21 cellular contexts compared by ENCODE assay signal in the genomic region with DNA sequence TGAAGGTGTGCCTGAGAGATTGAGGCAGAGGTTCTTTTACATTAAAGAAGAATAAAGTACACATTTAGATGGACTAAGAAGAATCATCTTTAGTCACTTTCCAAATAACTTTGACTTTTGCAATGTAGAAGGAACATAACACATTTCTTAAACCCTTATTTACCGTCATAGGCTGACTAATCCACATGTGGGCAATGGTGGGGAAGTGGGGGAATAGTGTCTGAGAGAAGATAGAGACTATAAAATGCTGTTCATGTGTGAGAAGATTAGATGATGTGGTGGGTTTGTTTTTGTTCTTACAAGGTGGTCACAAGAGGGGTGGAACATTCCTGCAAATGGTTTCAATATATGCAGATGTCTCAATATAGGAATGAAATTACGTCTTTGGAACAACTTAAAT. TPM values are rescaled to one million over a fixed set of nuclear protein-coding genes. Genes with fewer than 3 reads are reported as not detected.
DNase-seq lines count a peak whose midpoint lies in the region; ATAC-seq and TF ChIP-seq lines count a peak whose summit lies in the region.
"Had no signal": no experiment of that assay in that cellular context is flagged by ENCODE, and none has a peak within 500 bp of the region (broad histone marks: within the 10 kb centered on the region; RNA-seq: fewer than 3 reads in every experiment).

No MANE protein-coding gene starts in this region.

- no peak for ATAC-seq in activated CD8-positive, alpha-beta memory T cell treated with anti-CD3 and anti-CD28 coated beads, Interleukin-2, amount 10 ng/mL, durations not matched to agents 7 days and 5 days
- ATAC-seq: GM23338, HCT116, PC-3 had no signal

- H3K4me3 ChIP-seq in brain microvascular endothelial cell (ENCODE audit: low read depth, low read length), result no peak overlapping the region
- H3K4me3 ChIP-seq in subcutaneous abdominal adipose tissue (ENCODE audit: low read depth in 1 of 5, low read length in 5 of 5), result peak overlapping the region in 4 of 5 donors; percentile 15 to 60 (median 39)
- H3K4me3 ChIP-seq: GM23338, SJCRH30 had no signal

- DNase-seq in LHCN-M2 (ENCODE audit: low read depth), result peak; percentile 26
- DNase-seq in brain microvascular endothelial cell, result no peak
- DNase-seq in myocyte (ENCODE audit: low read depth), result peak; percentile 2
- DNase-seq in activated T-helper 1 cell treated with anti-CD3 and anti-CD28 coated beads, Interleukin-12 subunit alpha, Interleukin-12 subunit beta, Interleukin-2, Interleukin-4 antibody, amounts not matched to agents 30 ng/mL and 10 ng/mL and 1 ng/mL, durations not matched to agents 14 hours and 24 hours and 36 hours (ENCODE audit: low spot score), result no peak
- DNase-seq in ecto neural progenitor cell (ENCODE audit: low spot score), result no peak
- no peak for DNase-seq in activated CD8-positive, alpha-beta memory T cell treated with anti-CD3 and anti-CD28 coated beads for 24 hours
- DNase-seq in activated CD8-positive, alpha-beta memory T cell treated with anti-CD3 and anti-CD28 coated beads, Interleukin-2, amount 10 ng/mL, durations not matched to agents 7 days and 5 days, result no peak
- DNase-seq: Calu3; CD4-positive, alpha-beta T cell; DMS53; NCI-H1092; NCI-H146; NCI-H2081; NCI-H774; PC-3; SJCRH30 had no signal

- no peak overlapping the region for H3K4me3 Mint-ChIP-seq in activated T-helper 1 cell treated with anti-CD3 and anti-CD28 coated beads, Interleukin-12 subunit alpha, Interleukin-12 subunit beta, Interleukin-2, Interleukin-4 antibody, amounts not matched to agents 30 ng/mL and 10 ng/mL and 1 ng/mL, durations not matched to agents 14 hours and 24 hours and 36 hours
- no peak overlapping the region for H3K4me3 Mint-ChIP-seq in activated CD8-positive, alpha-beta memory T cell treated with anti-CD3 and anti-CD28 coated beads, Interleukin-2, amount 10 ng/mL, durations not matched to agents 7 days and 5 days
- H3K4me3 Mint-ChIP-seq: CD4-positive, alpha-beta T cell; GM23338 had no signal

- H3K36me3 ChIP-seq in brain microvascular endothelial cell (replicated peaks) (no peaks in the 10 kb centered on the region), subcutaneous abdominal adipose tissue (ENCODE audit: control insufficient read depth in 5 of 5, insufficient read depth in 5 of 5, low read length in 5 of 5) (no peaks in the 10 kb centered on the region)
- H3K36me3 ChIP-seq: SJCRH30 had no signal

- TF ChIP-seq CTCF in brain microvascular endothelial cell (IDR thresholded peaks at IDR 0.05; ENCODE audit: low read depth, low read length, missing control alignments), result no peak

- no peaks in the 10 kb centered on the region for H3K27me3 Mint-ChIP-seq in activated T-helper 1 cell treated with anti-CD3 and anti-CD28 coated beads, Interleukin-12 subunit alpha, Interleukin-12 subunit beta, Interleukin-2, Interleukin-4 antibody, amounts not matched to agents 30 ng/mL and 10 ng/mL and 1 ng/mL, durations not matched to agents 14 hours and 24 hours and 36 hours (ENCODE audit: insufficient read depth)
- peaks cover 30% of the 10 kb centered on the region for H3K27me3 Mint-ChIP-seq in activated CD8-positive, alpha-beta memory T cell treated with anti-CD3 and anti-CD28 coated beads, Interleukin-2, amount 10 ng/mL, durations not matched to agents 7 days and 5 days

- H3K36me3 Mint-ChIP-seq in activated T-helper 1 cell treated with anti-CD3 and anti-CD28 coated beads, Interleukin-12 subunit alpha, Interleukin-12 subunit beta, Interleukin-2, Interleukin-4 antibody, amounts not matched to agents 30 ng/mL and 10 ng/mL and 1 ng/mL, durations not matched to agents 14 hours and 24 hours and 36 hours (ENCODE audit: low read depth), result no peaks in the 10 kb centered on the region
- no peaks in the 10 kb centered on the region for H3K36me3 Mint-ChIP-seq in activated CD8-positive, alpha-beta memory T cell treated with anti-CD3 and anti-CD28 coated beads, Interleukin-2, amount 10 ng/mL, durations not matched to agents 7 days and 5 days

- no peak overlapping the region for H3K27ac Mint-ChIP-seq in activated T-helper 1 cell treated with anti-CD3 and anti-CD28 coated beads, Interleukin-12 subunit alpha, Interleukin-12 subunit beta, Interleukin-2, Interleukin-4 antibody, amounts not matched to agents 30 ng/mL and 10 ng/mL and 1 ng/mL, durations not matched to agents 14 hours and 24 hours and 36 hours
- H3K27ac Mint-ChIP-seq in activated CD8-positive, alpha-beta memory T cell treated with anti-CD3 and anti-CD28 coated beads, Interleukin-2, amount 10 ng/mL, durations not matched to agents 7 days and 5 days, result no peak overlapping the region
- H3K27ac Mint-ChIP-seq: CD4-positive, alpha-beta T cell; GM23338 had no signal

- no peaks in the 10 kb centered on the region for H3K9me3 ChIP-seq in subcutaneous abdominal adipose tissue (ENCODE audit: control insufficient read depth in 5 of 5, low read length in 5 of 5)
- H3K9me3 ChIP-seq: SJCRH30 had no signal

- peaks cover 0 to 3% (median 0%) of the 10 kb centered on the region in 5 donors for H3K4me1 ChIP-seq in subcutaneous abdominal adipose tissue (ENCODE audit: control insufficient read depth in 5 of 5, insufficient read depth in 5 of 5, low read length in 5 of 5)
- H3K4me1 ChIP-seq: SJCRH30 had no signal

- CTCF ChIA-PET in activated CD8-positive, alpha-beta memory T cell treated with anti-CD3 and anti-CD28 coated beads, Interleukin-2, amount 10 ng/mL, durations not matched to agents 7 days and 5 days (lab: Charles Lee), result no interaction called here

- intact Hi-C loops in activated T-helper 1 cell treated with anti-CD3 and anti-CD28 coated beads, Interleukin-12 subunit alpha, Interleukin-12 subunit beta, Interleukin-2, Interleukin-4 antibody, amounts not matched to agents 30 ng/mL and 10 ng/mL and 1 ng/mL, durations not matched to agents 14 hours and 24 hours and 36 hours (cut with micrococcal nuclease), result no loop called here

- in situ Hi-C loops in brain microvascular endothelial cell (cut with HindIII; ENCODE audit: low pct_ligation_motif_present, low sequenced_read_pairs), result no loop called here

- no peaks in the 10 kb centered on the region for H3K9me3 Mint-ChIP-seq in activated T-helper 1 cell treated with anti-CD3 and anti-CD28 coated beads, Interleukin-12 subunit alpha, Interleukin-12 subunit beta, Interleukin-2, Interleukin-4 antibody, amounts not matched to agents 30 ng/mL and 10 ng/mL and 1 ng/mL, durations not matched to agents 14 hours and 24 hours and 36 hours
- no peaks in the 10 kb centered on the region for H3K9me3 Mint-ChIP-seq in activated CD8-positive, alpha-beta memory T cell treated with anti-CD3 and anti-CD28 coated beads, Interleukin-2, amount 10 ng/mL, durations not matched to agents 7 days and 5 days (ENCODE audit: low read depth)
- H3K9me3 Mint-ChIP-seq: CD4-positive, alpha-beta T cell had no signal

- H3K27ac ChIP-seq in brain microvascular endothelial cell (peak overlapping the region; percentile 18), subcutaneous abdominal adipose tissue (ENCODE audit: low read depth, low read length) (peak overlapping the region; percentile 32)
- H3K27ac ChIP-seq: HL-60, SJCRH30 had no signal

- no peak overlapping the region for H3K9ac ChIP-seq in subcutaneous abdominal adipose tissue (ENCODE audit: low read length in 5 of 5)

- no peaks in the 10 kb centered on the region for H3K27me3 ChIP-seq in brain microvascular endothelial cell (replicated peaks)
- H3K27me3 ChIP-seq in subcutaneous abdominal adipose tissue (ENCODE audit: control insufficient read depth in 5 of 5, insufficient read depth in 4 of 5, low read length in 5 of 5), result no peaks in the 10 kb centered on the region
- H3K27me3 ChIP-seq: SJCRH30 had no signal

- H3K4me1 Mint-ChIP-seq in activated T-helper 1 cell treated with anti-CD3 and anti-CD28 coated beads, Interleukin-12 subunit alpha, Interleukin-12 subunit beta, Interleukin-2, Interleukin-4 antibody, amounts not matched to agents 30 ng/mL and 10 ng/mL and 1 ng/mL, durations not matched to agents 14 hours and 24 hours and 36 hours (ENCODE audit: low read depth), result no peaks in the 10 kb centered on the region
- H3K4me1 Mint-ChIP-seq in activated CD8-positive, alpha-beta memory T cell treated with anti-CD3 and anti-CD28 coated beads, Interleukin-2, amount 10 ng/mL, durations not matched to agents 7 days and 5 days, result no peaks in the 10 kb centered on the region

RNA-seq across cellular contexts. Expression of gene MS4A4A, which starts 1.8 kb away (rescaled TPM):
- not detected in 2 replicates for total RNA-seq in LHCN-M2 (2014; rRNA removed)
- polyA plus RNA-seq in LHCN-M2 (2012), result not detected
- not detected in 2 replicates for total RNA-seq in myocyte
- polyA plus RNA-seq in myocyte (2012), result not detected
- total RNA-seq in activated T-helper 1 cell treated with anti-CD3 and anti-CD28 coated beads, Interleukin-12 subunit alpha, Interleukin-12 subunit beta, Interleukin-2, Interleukin-4 antibody, amounts not matched to agents 30 ng/mL and 10 ng/mL and 1 ng/mL, durations not matched to agents 14 hours and 24 hours and 36 hours, result not detected in 2 replicates
- total RNA-seq in activated CD8-positive, alpha-beta memory T cell treated with anti-CD3 and anti-CD28 coated beads, Interleukin-2, amount 10 ng/mL, durations not matched to agents 7 days and 5 days, result not detected
- total RNA-seq: Calu3; CD4-positive, alpha-beta T cell; GM23338; NCI-H460; PC-3; SJCRH30 had no signal
- polyA plus RNA-seq: GM23338 had no signal

RNA-seq across cellular contexts. Expression of gene MS4A4E, which starts 39.4 kb away (rescaled TPM):
- total RNA-seq in LHCN-M2 (2014; rRNA removed), result not detected in 2 replicates
- not detected for polyA plus RNA-seq in LHCN-M2 (2012)
- not detected in 2 replicates for total RNA-seq in myocyte
- polyA plus RNA-seq in myocyte (2012), result 0.06 TPM
- not detected in 2 replicates for total RNA-seq in activated T-helper 1 cell treated with anti-CD3 and anti-CD28 coated beads, Interleukin-12 subunit alpha, Interleukin-12 subunit beta, Interleukin-2, Interleukin-4 antibody, amounts not matched to agents 30 ng/mL and 10 ng/mL and 1 ng/mL, durations not matched to agents 14 hours and 24 hours and 36 hours
- not detected for total RNA-seq in activated CD8-positive, alpha-beta memory T cell treated with anti-CD3 and anti-CD28 coated beads, Interleukin-2, amount 10 ng/mL, durations not matched to agents 7 days and 5 days
- total RNA-seq: Calu3; CD4-positive, alpha-beta T cell; GM23338; NCI-H460; PC-3; SJCRH30 had no signal
- polyA plus RNA-seq: GM23338 had no signal

RNA-seq across cellular contexts. Expression of gene MS4A6E, which starts 44.8 kb away (rescaled TPM):
- total RNA-seq in LHCN-M2 (2014; rRNA removed) (not detected in 2 replicates), myocyte (not detected in 2 replicates)
- polyA plus RNA-seq in LHCN-M2 (2012), result not detected
- polyA plus RNA-seq in myocyte (2012), result not detected
- total RNA-seq in activated T-helper 1 cell treated with anti-CD3 and anti-CD28 coated beads, Interleukin-12 subunit alpha, Interleukin-12 subunit beta, Interleukin-2, Interleukin-4 antibody, amounts not matched to agents 30 ng/mL and 10 ng/mL and 1 ng/mL, durations not matched to agents 14 hours and 24 hours and 36 hours, result not detected in 2 replicates
- total RNA-seq in activated CD8-positive, alpha-beta memory T cell treated with anti-CD3 and anti-CD28 coated beads, Interleukin-2, amount 10 ng/mL, durations not matched to agents 7 days and 5 days, result not detected
- total RNA-seq: Calu3; CD4-positive, alpha-beta T cell; GM23338; NCI-H460; PC-3; SJCRH30 had no signal
- polyA plus RNA-seq: GM23338 had no signal

Comparison
In these comparisons a context has a peak if more than half of its experiments do, and no peak if none do; other contexts are left out.
1. DNase-seq: peak in LHCN-M2 (single experiment) and myocyte (single experiment); none in brain microvascular endothelial cell (single experiment), activated T-helper 1 cell treated with anti-CD3 and anti-CD28 coated beads, Interleukin-12 subunit alpha, Interleukin-12 subunit beta, Interleukin-2, Interleukin-4 antibody, amounts not matched to agents 30 ng/mL and 10 ng/mL and 1 ng/mL, durations not matched to agents 14 hours and 24 hours and 36 hours (single experiment), ecto neural progenitor cell (single experiment), activated CD8-positive, alpha-beta memory T cell treated with anti-CD3 and anti-CD28 coated beads for 24 hours (single experiment) and activated CD8-positive, alpha-beta memory T cell treated with anti-CD3 and anti-CD28 coated beads, Interleukin-2, amount 10 ng/mL, durations not matched to agents 7 days and 5 days (single experiment).